Comparison of ENCODE assay signal across 8 cellular contexts in genomic region chr17:17782425-17783120, GRCh38. TPM values are rescaled to one million over a fixed set of nuclear protein-coding genes. Genes with fewer than 3 reads are reported as not detected.
A peak's percentile ranks its signal among the peaks of the same experiment; 100 is the strongest.
DNase-seq lines count a peak whose midpoint lies in the region; ATAC-seq and TF ChIP-seq lines count a peak whose summit lies in the region.

No MANE protein-coding gene starts in this region.

- DNase-seq in AG09309 (ENCODE audit: low read depth) (no peak), OCI-LY7 (ENCODE audit: low spot score) (peak; percentile 52), mesenteric fat pad (ENCODE audit: low spot score) (no peak), Ammon's horn (ENCODE audit: low spot score) (no peak)

- no peaks in the 10 kb centered on the region for H3K9me2 ChIP-seq in OCI-LY7 (ENCODE audit: insufficient read depth, low read length)

- peak overlapping the region; percentile 34 for H3K4me3 ChIP-seq in AG09309 (ENCODE audit: control insufficient read depth, low read depth, low read length)
- peak overlapping the region; percentile 68 for H3K4me3 ChIP-seq in OCI-LY7 (ENCODE audit: low read depth, low read length, poor library complexity, severe bottlenecking)
- peak overlapping the region; percentile 64 to 66 for H3K4me3 ChIP-seq in duodenal mucosa (ENCODE audit: low read depth in 1 of 2, low read length in 2 of 2)
- peak overlapping the region; percentile 33 to 76 for H3K4me3 ChIP-seq in muscle layer of duodenum (ENCODE audit: low read depth in 1 of 2, low read length in 2 of 2)

- H4K20me1 ChIP-seq in OCI-LY7 (ENCODE audit: insufficient read depth, low read length) = no peaks in the 10 kb centered on the region

- no peaks in the 10 kb centered on the region for H3K79me2 ChIP-seq in OCI-LY7 (ENCODE audit: insufficient read depth, low read depth, low read length)

- TF ChIP-seq CTCF in AG09309 (IDR thresholded peaks at IDR 0.05; ENCODE audit: control insufficient read depth, insufficient read depth, low read depth, low read length, missing control alignments) (no peak), OCI-LY7 (conservative IDR thresholded peaks at IDR 0.05; ENCODE audit: low read length) (no peak)

- peak overlapping the region; percentile 89 for H3K4me2 ChIP-seq in OCI-LY7 (ENCODE audit: low read length)

- CTCF ChIA-PET in OCI-LY7 (lab: Charles Lee; ENCODE audit: unreplicated experiment) = interaction anchor here (0.6 to 0.7 kb wide), 2 partner anchors 9 to 16 kb away, joined by 3 to 4 read pairs; no protein-coding TSS in a partner anchor

- H3K9me3 ChIP-seq in OCI-LY7 (ENCODE audit: low read length) = no peaks in the 10 kb centered on the region
- no peaks in the 10 kb centered on the region for H3K9me3 ChIP-seq in duodenal mucosa (ENCODE audit: control insufficient read depth in 1 of 2, low read length in 2 of 2)
- H3K9me3 ChIP-seq in muscle layer of duodenum (ENCODE audit: control insufficient read depth in 1 of 2, low read length in 2 of 2) = no peaks in the 10 kb centered on the region

- H3K36me3 ChIP-seq in OCI-LY7 (ENCODE audit: insufficient read depth, low read length) (no peaks in the 10 kb centered on the region), duodenal mucosa (ENCODE audit: control insufficient read depth in 1 of 2, insufficient read depth in 2 of 2, low read length in 2 of 2) (no peaks in the 10 kb centered on the region), muscle layer of duodenum (ENCODE audit: control insufficient read depth in 1 of 2, insufficient read depth in 2 of 2, low read length in 2 of 2) (no peaks in the 10 kb centered on the region)

- H3K27ac ChIP-seq in OCI-LY7 (ENCODE audit: low read depth, low read length, poor library complexity, severe bottlenecking) (peak overlapping the region; percentile 99), duodenal mucosa (ENCODE audit: low read depth, low read length) (no peak overlapping the region), muscle layer of duodenum (ENCODE audit: low read length) (no peak overlapping the region)

- peak; percentile 6 for ATAC-seq in GM18867 (IDR thresholded peaks at IDR 0.05; ENCODE audit: unreplicated experiment)
- no peak for ATAC-seq in HG02970 (IDR thresholded peaks at IDR 0.05; ENCODE audit: low FRiP score, unreplicated experiment)

- intact Hi-C loops in OCI-LY7 (cut with micrococcal nuclease; ENCODE audit: unreplicated experiment) = loop anchor here (1.0 kb wide), 3 partner anchors 16 to 88 kb away; no protein-coding TSS in a partner anchor

- peak overlapping the region; percentile 13; the same call in 1 of the 2 replicates for H2AFZ ChIP-seq in OCI-LY7 (ENCODE audit: low read length)

- H3K27me3 ChIP-seq in duodenal mucosa (ENCODE audit: control insufficient read depth in 1 of 2, insufficient read depth in 2 of 2, low read length in 2 of 2) = no peaks in the 10 kb centered on the region
- no peaks in the 10 kb centered on the region for H3K27me3 ChIP-seq in muscle layer of duodenum (ENCODE audit: low read depth, low read length)

- BruUV-seq in OCI-LY7 (replicated peaks; lab: Mats Ljungman, UMichigan) = no TSS peak

- no peak overlapping the region for H3K9ac ChIP-seq in duodenal mucosa (ENCODE audit: low read depth in 1 of 2, low read length in 2 of 2)

- H3K4me1 ChIP-seq in OCI-LY7 (ENCODE audit: insufficient read depth, low read length, poor library complexity, severe bottlenecking) (peaks cover 54% of the 10 kb centered on the region), duodenal mucosa (ENCODE audit: control insufficient read depth in 1 of 2, insufficient read depth in 2 of 2, low read length in 2 of 2) (peaks cover 18 to 30% of the 10 kb centered on the region in 2 donors), muscle layer of duodenum (ENCODE audit: control insufficient read depth in 1 of 2, insufficient read depth in 2 of 2, low read length in 2 of 2) (peaks cover 22 to 72% of the 10 kb centered on the region in 2 donors)

- POLR2A ChIA-PET in OCI-LY7 (lab: Charles Lee) = interaction anchor here (0.9 kb wide), 1 partner anchor 24 kb away, joined by 3 read pairs; no protein-coding TSS in a partner anchor

RNA-seq across cellular contexts. Expression of gene SREBF1, which starts 54.2 kb away (rescaled TPM):
- 48.4 and 70.4 TPM in 2 replicates for total RNA-seq in OCI-LY7 (2014; rRNA removed; shearing (Covaris generic))
- 187 and 213 TPM in 2 replicates for total RNA-seq in OCI-LY7 (2022)
- 39.9 TPM for total RNA-seq in mesenteric fat pad
